28 cellular contexts compared by ENCODE assay signal in genomic region chrX:112698946-112699345, GRCh38. TPM values are rescaled to one million over a fixed set of nuclear protein-coding genes. Genes with fewer than 3 reads are reported as not detected.
"Had no signal": no experiment of that assay in that cellular context is flagged by ENCODE, and none has a peak within 500 bp of the region (broad histone marks: within the 10 kb centered on the region; RNA-seq: fewer than 3 reads in every experiment).

No MANE protein-coding gene starts in this region.

- DNase-seq: stimulated activated CD4-positive, alpha-beta T cell treated with anti-CD3 and anti-CD28 coated beads, Interleukin-2, amount 100 ng/mL, for 48 hours; stimulated activated CD4-positive, alpha-beta T cell treated with anti-CD3 and anti-CD28 coated beads, Interleukin-4, amount 100 ng/mL, for 1 hour; stimulated activated CD4-positive, alpha-beta T cell treated with anti-CD3 and anti-CD28 coated beads, Interleukin-4, amount 100 ng/mL, for 24 hours; stimulated activated CD4-positive, alpha-beta T cell treated with anti-CD3 and anti-CD28 coated beads, Interleukin-4, amount 100 ng/mL, for 4 hours; stimulated activated CD8-positive, alpha-beta memory T cell treated with anti-CD3 and anti-CD28 coated beads, Interleukin-4, amount 100 ng/mL, for 48 hours; stimulated activated naive B cell treated with anti-CD40 and anti-IgM and Interleukin-4, amounts not matched to agents 10 μg/mL and 1 μg/mL and 100 μg/mL, for 72 hours; stimulated activated naive CD4-positive, alpha-beta T cell; stimulated activated naive CD4-positive, alpha-beta T cell treated with Interleukin-2 at 50 U/mL for 16 hours; stimulated activated naive CD8-positive, alpha-beta T cell treated with anti-CD3 and anti-CD28 coated beads, Interleukin-15, amount 100 ng/mL, for 72 hours; stimulated activated naive CD8-positive, alpha-beta T cell treated with anti-CD3 and anti-CD28 coated beads, Interleukin-15, Interleukin-2, amounts not matched to agents 100 U/mL and 50 U/mL, for 24 hours; stomach; substantia nigra; testis; thyroid gland; tibial artery; transverse colon; trophoblast cell; upper lobe of left lung; upper lobe of right lung; uterus had no signal

- H3K27me3 Mint-ChIP-seq: stimulated activated naive CD8-positive, alpha-beta T cell treated with anti-CD3 and anti-CD28 coated beads, Interleukin-15, amount 100 ng/mL, for 72 hours; type B pancreatic cell had no signal

- H3K4me1 Mint-ChIP-seq: stimulated activated effector memory CD8-positive, alpha-beta T cell treated with anti-CD3 and anti-CD28 coated beads, Interleukin-12 subunit alpha, Interleukin-12 subunit beta, amount 100 ng/mL, for 72 hours; stimulated activated memory B cell treated with anti-CD40 and anti-IgM and Interleukin-4, amounts not matched to agents 10 μg/mL and 1 μg/mL and 100 μg/mL, for 72 hours; stimulated activated naive B cell treated with anti-CD40 and anti-IgM and Interleukin-4, amounts not matched to agents 10 μg/mL and 1 μg/mL and 100 μg/mL, for 72 hours; stimulated activated naive CD8-positive, alpha-beta T cell treated with anti-CD3 and anti-CD28 coated beads, Interleukin-15, amount 100 ng/mL, for 72 hours had no signal

- H3K4me3 Mint-ChIP-seq: stimulated activated effector memory CD8-positive, alpha-beta T cell treated with anti-CD3 and anti-CD28 coated beads, Interleukin-12 subunit alpha, Interleukin-12 subunit beta, amount 100 ng/mL, for 72 hours; stimulated activated memory B cell treated with anti-CD40 and anti-IgM and Interleukin-4, amounts not matched to agents 10 μg/mL and 1 μg/mL and 100 μg/mL, for 72 hours; stimulated activated naive B cell treated with anti-CD40 and anti-IgM and Interleukin-4, amounts not matched to agents 10 μg/mL and 1 μg/mL and 100 μg/mL, for 72 hours; stimulated activated naive CD8-positive, alpha-beta T cell treated with anti-CD3 and anti-CD28 coated beads, Interleukin-15, amount 100 ng/mL, for 72 hours; stimulated activated naive CD8-positive, alpha-beta T cell treated with anti-CD3 and anti-CD28 coated beads, Interleukin-15, Interleukin-2, amounts not matched to agents 100 ng/mL and 50 ng/mL, for 24 hours; type B pancreatic cell had no signal

- H3K9me3 Mint-ChIP-seq: stimulated activated effector memory CD8-positive, alpha-beta T cell treated with anti-CD3 and anti-CD28 coated beads, Interleukin-12 subunit alpha, Interleukin-12 subunit beta, amount 100 ng/mL, for 72 hours; stimulated activated memory B cell treated with anti-CD40 and anti-IgM and Interleukin-4, amounts not matched to agents 10 μg/mL and 1 μg/mL and 100 μg/mL, for 72 hours; stimulated activated naive CD8-positive, alpha-beta T cell treated with anti-CD3 and anti-CD28 coated beads, Interleukin-15, amount 100 ng/mL, for 72 hours; stimulated activated naive CD8-positive, alpha-beta T cell treated with anti-CD3 and anti-CD28 coated beads, Interleukin-15, Interleukin-2, amounts not matched to agents 100 ng/mL and 50 ng/mL, for 24 hours had no signal

- H3K27ac Mint-ChIP-seq: stimulated activated effector memory CD8-positive, alpha-beta T cell treated with anti-CD3 and anti-CD28 coated beads, Interleukin-12 subunit alpha, Interleukin-12 subunit beta, amount 100 ng/mL, for 72 hours; stimulated activated memory B cell treated with anti-CD40 and anti-IgM and Interleukin-4, amounts not matched to agents 10 μg/mL and 1 μg/mL and 100 μg/mL, for 72 hours; stimulated activated naive B cell treated with anti-CD40 and anti-IgM and Interleukin-4, amounts not matched to agents 10 μg/mL and 1 μg/mL and 100 μg/mL, for 72 hours; stimulated activated naive CD8-positive, alpha-beta T cell treated with anti-CD3 and anti-CD28 coated beads, Interleukin-15, amount 100 ng/mL, for 72 hours; stimulated activated naive CD8-positive, alpha-beta T cell treated with anti-CD3 and anti-CD28 coated beads, Interleukin-15, Interleukin-2, amounts not matched to agents 100 ng/mL and 50 ng/mL, for 24 hours; type B pancreatic cell had no signal

- ATAC-seq: stimulated activated effector memory CD8-positive, alpha-beta T cell treated with anti-CD3 and anti-CD28 coated beads, Interleukin-12 subunit alpha, Interleukin-12 subunit beta, amount 100 ng/mL, for 72 hours; stimulated activated memory B cell treated with anti-CD40 and anti-IgM and Interleukin-4, amounts not matched to agents 10 μg/mL and 1 μg/mL and 100 μg/mL, for 72 hours; stimulated activated naive B cell treated with anti-CD40 and anti-IgM and Interleukin-4, amounts not matched to agents 10 μg/mL and 1 μg/mL and 100 μg/mL, for 72 hours; stimulated activated naive CD8-positive, alpha-beta T cell treated with anti-CD3 and anti-CD28 coated beads, Interleukin-15, amount 100 ng/mL, for 72 hours; stimulated activated naive CD8-positive, alpha-beta T cell treated with anti-CD3 and anti-CD28 coated beads, Interleukin-15, Interleukin-2, amounts not matched to agents 100 U/mL and 50 U/mL, for 24 hours; upper lobe of right lung had no signal

- H3K36me3 Mint-ChIP-seq: stimulated activated effector memory CD8-positive, alpha-beta T cell treated with anti-CD3 and anti-CD28 coated beads, Interleukin-12 subunit alpha, Interleukin-12 subunit beta, amount 100 ng/mL, for 72 hours; stimulated activated memory B cell treated with anti-CD40 and anti-IgM and Interleukin-4, amounts not matched to agents 10 μg/mL and 1 μg/mL and 100 μg/mL, for 72 hours; stimulated activated naive B cell treated with anti-CD40 and anti-IgM and Interleukin-4, amounts not matched to agents 10 μg/mL and 1 μg/mL and 100 μg/mL, for 72 hours; type B pancreatic cell had no signal

RNA-seq across cellular contexts. Expression of gene LHFPL1, which starts 19.2 kb away (rescaled TPM):
- total RNA-seq: stomach, subcutaneous adipose tissue, suprapubic skin, tibial nerve, upper lobe of right lung, vagina had no signal
